In the genomic region with DNA sequence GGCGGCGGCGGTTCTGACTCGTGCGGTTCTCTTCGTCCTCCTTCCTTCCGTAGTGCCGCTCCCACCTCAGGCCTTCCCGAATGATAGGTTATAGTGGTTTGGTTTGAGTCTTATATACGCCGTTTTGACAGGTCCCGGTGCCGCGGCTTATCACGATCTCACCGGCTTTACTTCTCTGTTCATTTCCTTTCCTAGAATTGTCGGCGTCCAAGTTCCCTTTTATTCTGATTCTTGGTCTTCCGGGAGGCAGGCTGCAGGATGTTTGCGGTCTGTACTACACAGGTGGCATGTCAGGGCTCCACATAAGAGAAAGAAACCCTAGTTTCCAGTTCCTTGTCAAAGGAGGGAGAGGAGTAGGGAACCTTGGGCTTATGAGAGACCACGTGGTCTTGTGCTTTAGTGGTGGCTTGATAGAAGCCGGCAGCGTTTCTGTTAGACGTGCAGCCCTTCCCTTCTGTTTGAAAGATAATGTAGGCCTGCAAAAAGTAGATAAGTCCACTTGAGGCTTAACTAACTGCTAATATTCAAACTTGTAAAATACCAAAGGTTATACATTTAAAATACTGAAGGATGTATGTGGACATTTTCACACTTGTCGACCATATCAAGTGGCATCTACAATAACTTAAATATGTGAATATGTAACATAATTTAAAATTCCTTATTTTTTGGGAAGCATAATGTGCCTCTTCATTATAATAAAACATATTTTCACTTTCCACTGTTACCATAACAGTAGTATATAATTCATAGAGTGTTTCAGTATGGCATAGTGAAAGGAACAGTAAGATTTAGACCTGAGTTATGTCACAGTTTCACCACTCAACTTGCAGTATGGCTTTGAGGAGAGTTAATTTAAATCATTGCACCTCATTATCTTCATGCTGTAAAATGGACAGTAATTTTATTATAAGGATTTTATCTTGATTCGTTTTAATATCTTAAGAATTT, we compare ENCODE assay signal across 8 cellular contexts. TPM values are rescaled to one million over a fixed set of nuclear protein-coding genes. Genes with fewer than 3 reads are reported as not detected.
DNase-seq lines count a peak whose midpoint lies in the region; ATAC-seq and TF ChIP-seq lines count a peak whose summit lies in the region.

No MANE protein-coding gene starts in this region.

- POLR2A ChIA-PET in AG04449 (lab: Yijun Ruan, JAX) = no interaction called here

- H3K9me3 ChIP-seq in esophagus muscularis mucosa = no peaks in the 10 kb centered on the region
- no peaks in the 10 kb centered on the region for H3K9me3 ChIP-seq in muscle layer of duodenum (ENCODE audit: control insufficient read depth in 1 of 2, low read length in 2 of 2)
- H3K9me3 ChIP-seq in stomach smooth muscle (ENCODE audit: control insufficient read depth in 2 of 2, low read length in 2 of 2) = no peaks in the 10 kb centered on the region

- WGBS in esophagus muscularis mucosa = 6% methylated on average over 11 of the region's 26 CpGs

- TF ChIP-seq CTCF in AG04449 (IDR thresholded peaks at IDR 0.05; ENCODE audit: insufficient read depth, low read length, missing control alignments) (no peak), esophagus muscularis mucosa (IDR thresholded peaks at IDR 0.05) (no peak)

- no peak for TF ChIP-seq EP300 in esophagus muscularis mucosa (IDR thresholded peaks at IDR 0.05)

- intact Hi-C loops in esophagus muscularis mucosa (cut with DNase I) = loop anchor here (5.0 to 10.0 kb wide), 2 partner anchors 124 to 206 kb away; partner anchors contain the start of gene MON2

- H3K9ac ChIP-seq in stomach smooth muscle (ENCODE audit: low read length in 2 of 2) = peak overlapping the region; percentile 82 to 96

- TF ChIP-seq POLR2A in esophagus muscularis mucosa (IDR thresholded peaks at IDR 0.05; ENCODE audit: low read depth) = no peak

- H3K4me1 ChIP-seq in esophagus muscularis mucosa (peaks cover 34 to 64% (median 52%) of the 10 kb centered on the region in 4 donors), muscle layer of duodenum (ENCODE audit: control insufficient read depth in 1 of 2, insufficient read depth in 2 of 2, low read length in 2 of 2) (peaks cover 0 to 38% of the 10 kb centered on the region in 2 donors), stomach smooth muscle (ENCODE audit: control insufficient read depth, insufficient read depth, low read length) (no peaks in the 10 kb centered on the region)

- ATAC-seq in GM18520 (IDR thresholded peaks at IDR 0.05; ENCODE audit: unreplicated experiment) = peak; percentile 29
- peak; percentile 51 for ATAC-seq in HG03064 (IDR thresholded peaks at IDR 0.05; ENCODE audit: low read depth, unreplicated experiment)

- H3K36me3 ChIP-seq in esophagus muscularis mucosa (no peaks in the 10 kb centered on the region), muscle layer of duodenum (ENCODE audit: control insufficient read depth in 1 of 2, insufficient read depth in 2 of 2, low read length in 2 of 2) (no peaks in the 10 kb centered on the region), stomach smooth muscle (ENCODE audit: control insufficient read depth in 2 of 2, insufficient read depth in 2 of 2, low read length in 2 of 2) (no peaks in the 10 kb centered on the region)

- CTCF ChIA-PET in AG04449 (lab: Yijun Ruan, JAX) = interaction anchor here (1.2 kb wide), 2 partner anchors 17 to 174 kb away, joined by 4 read pairs; no protein-coding TSS in a partner anchor

- H3K27me3 ChIP-seq in esophagus muscularis mucosa (no peaks in the 10 kb centered on the region), muscle layer of duodenum (ENCODE audit: low read depth, low read length) (no peaks in the 10 kb centered on the region), stomach smooth muscle (ENCODE audit: control insufficient read depth in 1 of 2, insufficient read depth in 2 of 2, low read length in 2 of 2) (no peaks in the 10 kb centered on the region)

- H3K4me3 ChIP-seq in AG04449 (ENCODE audit: low read depth, low read length) (peak overlapping the region; percentile 91), esophagus muscularis mucosa (peak overlapping the region; percentile 89 to 90 (median 90)), muscle layer of duodenum (ENCODE audit: low read depth in 1 of 2, low read length in 2 of 2) (peak overlapping the region; percentile 95 to 96), stomach smooth muscle (ENCODE audit: low read length in 2 of 2) (peak overlapping the region; percentile 91 to 96)

- DNase-seq in AG04449 (ENCODE audit: low read depth, low spot score) = no peak
- DNase-seq in NCI-H82 (lab: John Stamatoyannopoulos, UW) = peak; percentile 81
- peak; percentile 25 for DNase-seq in activated T-cell treated with anti-CD3 and anti-CD28 coated beads for 48 hours (ENCODE audit: low read depth)
- DNase-seq in esophagus muscularis mucosa (ENCODE audit: extremely low spot score) = no peak

- H3K27ac ChIP-seq in esophagus muscularis mucosa (replicated peaks in 1 of 4) = peak overlapping the region; percentile 87 to 95 (median 90)
- peak overlapping the region; percentile 99 for H3K27ac ChIP-seq in muscle layer of duodenum (ENCODE audit: low read length)
- H3K27ac ChIP-seq in stomach smooth muscle (ENCODE audit: low read length) = peak overlapping the region; percentile 95

RNA-seq across cellular contexts. Expression of gene USP15, which starts 0.8 kb away (rescaled TPM):
- 10 to 100 TPM; 38.0 to 78.5 (median 49.9) TPM for total RNA-seq in esophagus muscularis mucosa

Comparison
In these comparisons a context has a peak if more than half of its experiments do, and no peak if none do; other contexts are left out.
1. DNase-seq: peak in NCI-H82 (single experiment) and activated T-cell treated with anti-CD3 and anti-CD28 coated beads for 48 hours (single experiment); none in AG04449 (single experiment) and esophagus muscularis mucosa (single experiment).
2. Peak in every context shown above with its lines, with median percentiles within 50 percentile points of each other: H3K4me3 ChIP-seq and H3K27ac ChIP-seq.